8 cellular contexts compared by ENCODE assay signal in the genomic region with DNA sequence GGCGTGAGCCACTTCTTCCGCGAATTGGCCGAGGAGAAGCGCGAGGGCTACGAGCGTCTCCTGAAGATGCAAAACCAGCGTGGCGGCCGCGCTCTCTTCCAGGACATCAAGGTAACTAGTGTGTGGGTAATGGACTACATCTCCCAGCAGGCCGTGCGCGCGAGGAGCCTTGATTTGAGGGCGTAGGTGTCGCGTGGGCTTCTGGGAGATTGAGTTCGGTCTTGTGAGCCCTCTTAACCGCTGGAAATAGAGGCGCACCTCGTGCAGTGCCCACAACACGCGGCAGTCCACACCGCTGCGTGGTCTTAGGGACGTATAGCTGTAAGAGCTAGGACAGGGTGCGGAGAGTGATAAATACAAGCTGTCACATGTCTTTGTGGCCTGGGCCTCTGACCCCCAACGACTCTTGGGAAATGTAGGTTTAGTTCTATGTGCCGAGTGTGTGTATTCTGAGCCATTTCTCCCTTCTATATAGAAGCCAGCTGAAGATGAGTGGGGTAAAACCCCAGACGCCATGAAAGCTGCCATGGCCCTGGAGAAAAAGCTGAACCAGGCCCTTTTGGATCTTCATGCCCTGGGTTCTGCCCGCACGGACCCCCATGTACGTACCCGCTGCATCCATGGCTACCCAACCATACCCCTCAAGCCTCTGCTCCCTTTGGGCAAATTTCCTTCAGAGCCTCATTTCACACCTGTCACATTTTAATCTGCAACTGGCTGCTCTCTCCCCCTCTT. TPM values are rescaled to one million over a fixed set of nuclear protein-coding genes. Genes with fewer than 3 reads are reported as not detected.
DNase-seq lines count a peak whose midpoint lies in the region; ATAC-seq and TF ChIP-seq lines count a peak whose summit lies in the region.

No MANE protein-coding gene starts in this region.

- peak overlapping the region; percentile 96 to 100 (median 97) for H3K27ac Mint-ChIP-seq in CD4-positive, alpha-beta memory T cell

- H3K27me3 ChIP-seq in CD4-positive, alpha-beta memory T cell (ENCODE audit: insufficient read depth, low read length): no peaks in the 10 kb centered on the region
- H3K27me3 ChIP-seq in MM.1S (replicated peaks; ENCODE audit: insufficient read depth, low read length) (no peaks in the 10 kb centered on the region), foreskin keratinocyte (no peaks in the 10 kb centered on the region), neuron (ENCODE audit: insufficient read depth, low read length) (no peaks in the 10 kb centered on the region)

- H3K4me2 ChIP-seq in MM.1S (ENCODE audit: low read depth, low read length): peak overlapping the region; percentile 85

- H3K9me2 ChIP-seq in MM.1S (replicated peaks; ENCODE audit: insufficient read depth, low read length): no peaks in the 10 kb centered on the region

- TF ChIP-seq CTCF in MM.1S (IDR thresholded peaks at IDR 0.05; ENCODE audit: low read length) (no peak), foreskin keratinocyte (conservative IDR thresholded peaks at IDR 0.05) (no peak)

- H3K4me1 ChIP-seq in CD4-positive, alpha-beta memory T cell (ENCODE audit: insufficient read depth, low read length): peaks cover 48% of the 10 kb centered on the region
- H3K4me1 ChIP-seq in MM.1S (ENCODE audit: low read length) (peaks cover 42% of the 10 kb centered on the region), foreskin keratinocyte (peaks cover 22% of the 10 kb centered on the region), neuron (ENCODE audit: insufficient read depth, low read length) (peaks cover 24% of the 10 kb centered on the region)

- CTCF ChIA-PET in CD4-positive, alpha-beta memory T cell (lab: Charles Lee; ENCODE audit: partially characterized antibody): interaction anchor here (0.6 to 3.4 kb wide), 9 partner anchors 12 to 178 kb away, joined by 3 to 20 read pairs (median 4); a partner anchor contains a TSS

- H3K27me3 Mint-ChIP-seq in CD4-positive, alpha-beta memory T cell: no peaks in the 10 kb centered on the region

- peaks cover 31 to 69% (median 49%) of the 10 kb centered on the region in 4 donors for H3K4me1 Mint-ChIP-seq in CD4-positive, alpha-beta memory T cell

- peaks cover 21% of the 10 kb centered on the region for H3K79me2 ChIP-seq in MM.1S (ENCODE audit: low read length)

- H3K9me3 ChIP-seq in CD4-positive, alpha-beta memory T cell (ENCODE audit: control insufficient read depth in 1 of 2, low read length in 2 of 2): no peaks in the 10 kb centered on the region
- no peaks in the 10 kb centered on the region for H3K9me3 ChIP-seq in MM.1S (replicated peaks; ENCODE audit: insufficient read depth, low read length)
- peaks cover 3% of the 10 kb centered on the region for H3K9me3 ChIP-seq in neuron (ENCODE audit: low read length)

- ATAC-seq in GM21390 (IDR thresholded peaks at IDR 0.05; ENCODE audit: unreplicated experiment): peak; percentile 30
- peak; percentile 53 for ATAC-seq in foreskin keratinocyte

- H3K9ac ChIP-seq in MM.1S (ENCODE audit: low read length): peak overlapping the region; percentile 83

- H3K36me3 Mint-ChIP-seq in CD4-positive, alpha-beta memory T cell: peaks cover 16 to 36% of the 10 kb centered on the region in 2 donors

- peak overlapping the region; percentile 84 to 91 for H3K4me3 ChIP-seq in CD4-positive, alpha-beta memory T cell (ENCODE audit: low read length in 2 of 2)
- H3K4me3 ChIP-seq in MM.1S (ENCODE audit: low read length): peak overlapping the region; percentile 94
- peak overlapping the region; percentile 78 for H3K4me3 ChIP-seq in neuron (ENCODE audit: low read length)

- H3K9me3 Mint-ChIP-seq in CD4-positive, alpha-beta memory T cell: peaks cover 0 to 1% (median 0%) of the 10 kb centered on the region in 8 donors

- H3K4me3 Mint-ChIP-seq in CD4-positive, alpha-beta memory T cell: peak overlapping the region; percentile 93 to 100 (median 96)

- peak; percentile 88 to 95 (median 89) for DNase-seq in CD4-positive, alpha-beta memory T cell
- DNase-seq in MM.1S (peak; percentile 90), SHP77 treated with DMSO at 0.1 percent for 48 hours (lab: John Stamatoyannopoulos, UW) (peak; percentile 72), foreskin keratinocyte (peak; percentile 72 to 81), substantia nigra (lab: John Stamatoyannopoulos, UW) (peak in 48 of 49 donors; percentile 42 to 92 (median 80))
- DNase-seq in activated naive CD4-positive, alpha-beta T cell (lab: John Stamatoyannopoulos, UW): peak; percentile 63 to 83 (median 72)

- H4K20me1 ChIP-seq in MM.1S (ENCODE audit: insufficient read depth, low read length): no peaks in the 10 kb centered on the region

- H3K27ac ChIP-seq in CD4-positive, alpha-beta memory T cell (ENCODE audit: low read depth, low read length): peak overlapping the region; percentile 64
- H3K27ac ChIP-seq in MM.1S (ENCODE audit: low read length) (peak overlapping the region; percentile 73), foreskin keratinocyte (peak overlapping the region; percentile 61), substantia nigra (ENCODE audit: low read depth, low read length, poor library complexity, severe bottlenecking) (peak overlapping the region; percentile 95)

- POLR2A ChIA-PET in CD4-positive, alpha-beta memory T cell (lab: Charles Lee; ENCODE audit: partially characterized antibody): interaction anchor here (0.7 to 5.6 kb wide), 27 partner anchors 11 to 963 kb away, joined by 3 to 134 read pairs (median 4); a partner anchor contains a TSS

- H3K36me3 ChIP-seq in CD4-positive, alpha-beta memory T cell (ENCODE audit: insufficient read depth, low read length): peaks cover 17% of the 10 kb centered on the region
- H3K36me3 ChIP-seq in MM.1S (replicated peaks; ENCODE audit: insufficient read depth, low read length) (no peaks in the 10 kb centered on the region), neuron (ENCODE audit: insufficient read depth, low read length) (peaks cover 26% of the 10 kb centered on the region)

- intact Hi-C loops in CD4-positive, alpha-beta memory T cell (cut with micrococcal nuclease): loop anchor here (1.0 to 5.0 kb wide), 5 partner anchors 12 to 319 kb away; a partner anchor contains a TSS

- H2AFZ ChIP-seq in MM.1S (ENCODE audit: low read length) (peak overlapping the region; percentile 19; the same call in 1 of the 2 replicates), neuron (ENCODE audit: low read depth, low read length) (no peak overlapping the region)

- peaks cover 55% of the 10 kb centered on the region for H3F3A ChIP-seq in MM.1S (ENCODE audit: insufficient read depth, low read length)

RNA-seq across cellular contexts. Expression of a gene that starts 0.9 kb away (rescaled TPM):
- 1,000 to 10,000 TPM; 1,304 to 1,371 TPM for total RNA-seq in CD4-positive, alpha-beta memory T cell
- polyA plus RNA-seq in CD4-positive, alpha-beta memory T cell: 1,000 to 10,000 TPM; 3,537 to 4,474 TPM
- 1,121 and 1,400 TPM in 2 replicates for total RNA-seq in foreskin keratinocyte
- polyA plus RNA-seq in foreskin keratinocyte: 1,652 and 2,111 TPM in 2 replicates

RNA-seq across cellular contexts. Expression of a gene that starts 11.3 kb away (rescaled TPM):
- total RNA-seq in CD4-positive, alpha-beta memory T cell: 100 to 1,000 TPM; 173 to 183 TPM
- 10 to 100 TPM; 56.5 to 66.8 TPM for polyA plus RNA-seq in CD4-positive, alpha-beta memory T cell
- 120 and 128 TPM in 2 replicates for total RNA-seq in foreskin keratinocyte
- polyA plus RNA-seq in foreskin keratinocyte: 304 and 312 TPM in 2 replicates

RNA-seq across cellular contexts. Expression of a gene that starts 27.1 kb away (rescaled TPM):
- total RNA-seq in CD4-positive, alpha-beta memory T cell: 10 to 100 TPM; 56.2 to 56.4 TPM
- polyA plus RNA-seq in CD4-positive, alpha-beta memory T cell: 10 to 100 TPM; 30.6 to 31.4 TPM
- 42.4 and 42.7 TPM in 2 replicates for total RNA-seq in foreskin keratinocyte
- polyA plus RNA-seq in foreskin keratinocyte: 32.2 and 35.9 TPM in 2 replicates

RNA-seq across cellular contexts. Expression of a gene that starts 27.7 kb away (rescaled TPM):
- total RNA-seq in CD4-positive, alpha-beta memory T cell: 10 to 100 TPM; 27.9 to 28.5 TPM
- 10 to 100 TPM; 48.6 to 51.9 TPM for polyA plus RNA-seq in CD4-positive, alpha-beta memory T cell
- 159 and 189 TPM in 2 replicates for total RNA-seq in foreskin keratinocyte
- 168 and 188 TPM in 2 replicates for polyA plus RNA-seq in foreskin keratinocyte

RNA-seq across cellular contexts. Expression of a gene that starts 32.5 kb away (rescaled TPM):
- total RNA-seq in CD4-positive, alpha-beta memory T cell: 1 to 10 TPM; 1.2 to 1.6 TPM
- polyA plus RNA-seq in CD4-positive, alpha-beta memory T cell: 1 to 10 TPM in 1 of 2 donors, under 1 TPM in 1; 0.60 to 1.2 TPM
- 0.46 and 0.48 TPM in 2 replicates for total RNA-seq in foreskin keratinocyte
- 0.65 and 0.75 TPM in 2 replicates for polyA plus RNA-seq in foreskin keratinocyte

Comparison
In these comparisons a context has a peak if more than half of its experiments do, and no peak if none do; other contexts are left out.
1. Peak in every context shown above with its lines: DNase-seq, ATAC-seq, H3K4me3 ChIP-seq and H3K27ac ChIP-seq.